ENCODE assay signal across 20 cellular contexts in the genomic region with DNA sequence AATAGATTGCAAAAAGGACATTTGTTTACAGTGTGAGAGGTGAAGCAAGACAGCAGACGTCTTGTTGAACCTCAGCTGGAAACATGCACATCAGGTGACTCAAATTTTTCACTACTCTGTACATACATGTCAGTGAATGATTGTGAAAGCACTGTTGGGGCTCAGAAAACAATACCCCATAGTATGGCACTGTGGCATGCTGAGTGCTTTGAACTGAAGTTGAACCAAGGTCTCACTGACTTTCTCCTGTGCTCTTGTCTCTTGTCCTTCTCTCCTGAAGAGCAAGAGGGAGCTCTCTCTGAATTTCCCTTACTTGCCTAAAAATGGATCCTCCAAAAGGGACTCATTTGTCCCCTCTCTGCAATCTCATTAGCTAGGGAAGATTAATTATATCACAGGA. TPM values are rescaled to one million over a fixed set of nuclear protein-coding genes. Genes with fewer than 3 reads are reported as not detected.
DNase-seq lines count a peak whose midpoint lies in the region; ATAC-seq, FAIRE-seq and TF ChIP-seq lines count a peak whose summit lies in the region.
"Had no signal": no experiment of that assay in that cellular context is flagged by ENCODE, and none has a peak within 500 bp of the region (broad histone marks: within the 10 kb centered on the region; RNA-seq: fewer than 3 reads in every experiment).

No MANE protein-coding gene starts in this region.

- in situ Hi-C loops in astrocyte of the spinal cord (cut with HindIII; ENCODE audit: low sequenced_read_pairs): no loop called here

- 0 out of 3 replicates have a peak, but pooled peaks have one; percentile 12 for TF ChIP-seq CTCF in A549 (IDR thresholded peaks at IDR 0.05)
- peak; percentile 16 for TF ChIP-seq CTCF in astrocyte of the spinal cord (IDR thresholded peaks at IDR 0.05; ENCODE audit: low read depth, low read length)
- TF ChIP-seq CTCF in fibroblast of villous mesenchyme (IDR thresholded peaks at IDR 0.05; ENCODE audit: insufficient read depth, low read depth, low read length): peak; percentile 24

- H3K9me3 Mint-ChIP-seq in activated CD8-positive, alpha-beta memory T cell treated with anti-CD3 and anti-CD28 coated beads, Interleukin-2, amount 10 ng/mL, durations not matched to agents 7 days and 5 days (ENCODE audit: low read depth): peaks cover 8% of the 10 kb centered on the region

- TF ChIP-seq RAD21 in A549 (conservative IDR thresholded peaks at IDR 0.05 in 1 of 2, IDR thresholded peaks at IDR 0.05 in 1 of 2): no peak

- 44% methylated on average over 1 of the region's 1 CpG for WGBS in A549 (ENCODE audit: missing lambda C conversion rate)

- TF ChIP-seq EP300 in A549 (IDR thresholded peaks at IDR 0.05): no peak

- no peak for DNase-seq in A549 (ENCODE audit: low read depth in 1 of 2, low spot score in 1 of 2)
- peak; percentile 6 for DNase-seq in HEK293T (ENCODE audit: extremely low spot score)
- no peak for DNase-seq in astrocyte of the spinal cord (ENCODE audit: low read depth, low spot score)
- DNase-seq in fibroblast of villous mesenchyme (ENCODE audit: low read depth): no peak
- no peak for DNase-seq in activated CD8-positive, alpha-beta memory T cell treated with anti-CD3 and anti-CD28 coated beads, Interleukin-2, amount 10 ng/mL, durations not matched to agents 7 days and 5 days
- DNase-seq in T-helper 17 cell: no peak
- DNase-seq: activated CD4-positive, alpha-beta T cell treated with anti-CD3 and anti-CD28 coated beads for 36 hours; EL; esophagus squamous epithelium; left ventricle myocardium superior; MM.1S; NCI-H1694 treated with DMSO at 0.1 percent for 48 hours; NCI-H345; sigmoid colon; stimulated activated CD4-positive, alpha-beta T cell treated with anti-CD3 and anti-CD28 coated beads, Interleukin-1b, Interleukin-23, amount 100 ng/mL, for 48 hours; uterus had no signal

- CTCF ChIA-PET in A549 (lab: Yijun Ruan, JAX) (interaction anchor here (0.7 to 2.3 kb wide), 9 partner anchors 16 to 277 kb away, joined by 3 to 7 read pairs (median 4); a partner anchor contains a TSS), HEK293T (lab: Yijun Ruan, JAX) (interaction anchor here (0.6 to 2.2 kb wide), 15 partner anchors 9 to 438 kb away, joined by 3 to 8 read pairs (median 3); a partner anchor contains a TSS)
- CTCF ChIA-PET in activated CD8-positive, alpha-beta memory T cell treated with anti-CD3 and anti-CD28 coated beads, Interleukin-2, amount 10 ng/mL, durations not matched to agents 7 days and 5 days (lab: Charles Lee): interaction anchor here (0.6 kb wide), 1 partner anchor 59 kb away, joined by 4 read pairs; no protein-coding TSS in a partner anchor

- peaks cover 9% of the 10 kb centered on the region for H3K4me1 ChIP-seq in A549
- H3K4me1 ChIP-seq: sigmoid colon, uterus had no signal

- H3K27ac Mint-ChIP-seq in activated CD8-positive, alpha-beta memory T cell treated with anti-CD3 and anti-CD28 coated beads, Interleukin-2, amount 10 ng/mL, durations not matched to agents 7 days and 5 days: no peak overlapping the region
- no peak overlapping the region for H3K27ac Mint-ChIP-seq in T-helper 17 cell
- H3K27ac Mint-ChIP-seq: activated CD4-positive, alpha-beta T cell treated with anti-CD3 and anti-CD28 coated beads for 36 hours had no signal

- no peaks in the 10 kb centered on the region for H3K4me1 Mint-ChIP-seq in activated CD8-positive, alpha-beta memory T cell treated with anti-CD3 and anti-CD28 coated beads, Interleukin-2, amount 10 ng/mL, durations not matched to agents 7 days and 5 days
- H3K4me1 Mint-ChIP-seq in T-helper 17 cell: no peaks in the 10 kb centered on the region

- no peak overlapping the region; the same call in 2 of the 3 replicates for H3K4me2 ChIP-seq in A549

- no peak overlapping the region for H3K27ac ChIP-seq in A549
- H3K27ac ChIP-seq: esophagus squamous epithelium, sigmoid colon, uterus had no signal

- POLR2A ChIA-PET in A549 (lab: Yijun Ruan, JAX): no interaction called here
- POLR2A ChIA-PET in HEK293T (lab: Yijun Ruan, JAX): interaction anchor here (0.7 to 1.7 kb wide), 2 partner anchors 17 to 227 kb away, joined by 3 to 4 read pairs; no protein-coding TSS in a partner anchor

- H3K9me3 ChIP-seq in A549 (peaks cover 6% of the 10 kb centered on the region), T-helper 17 cell (ENCODE audit: control insufficient read depth, low read length, poor library complexity, severe bottlenecking) (no peaks in the 10 kb centered on the region)
- H3K9me3 ChIP-seq: uterus had no signal

- FAIRE-seq in A549 (lab: Jason Lieb, UNC): no peak
- FAIRE-seq: astrocyte, GM19239 had no signal

- peaks cover 2% of the 10 kb centered on the region for H3K36me3 Mint-ChIP-seq in activated CD8-positive, alpha-beta memory T cell treated with anti-CD3 and anti-CD28 coated beads, Interleukin-2, amount 10 ng/mL, durations not matched to agents 7 days and 5 days
- H3K36me3 Mint-ChIP-seq in T-helper 17 cell (ENCODE audit: low read depth): no peaks in the 10 kb centered on the region

- no peak overlapping the region for H3K4me3 Mint-ChIP-seq in activated CD8-positive, alpha-beta memory T cell treated with anti-CD3 and anti-CD28 coated beads, Interleukin-2, amount 10 ng/mL, durations not matched to agents 7 days and 5 days
- H3K4me3 Mint-ChIP-seq in T-helper 17 cell: no peak overlapping the region
- H3K4me3 Mint-ChIP-seq: activated CD4-positive, alpha-beta T cell treated with anti-CD3 and anti-CD28 coated beads for 36 hours had no signal

- peaks cover 33% of the 10 kb centered on the region for H3K27me3 Mint-ChIP-seq in activated CD8-positive, alpha-beta memory T cell treated with anti-CD3 and anti-CD28 coated beads, Interleukin-2, amount 10 ng/mL, durations not matched to agents 7 days and 5 days
- H3K27me3 Mint-ChIP-seq in T-helper 17 cell: no peaks in the 10 kb centered on the region

- TF ChIP-seq POLR2A in A549 (IDR thresholded peaks at IDR 0.05; ENCODE audit: low read length): no peak

- no peak overlapping the region for H3K4me3 ChIP-seq in A549
- H3K4me3 ChIP-seq in astrocyte of the spinal cord (ENCODE audit: low read depth, low read length): no peak overlapping the region
- H3K4me3 ChIP-seq in fibroblast of villous mesenchyme (ENCODE audit: low read depth, low read length): no peak overlapping the region
- H3K4me3 ChIP-seq: esophagus squamous epithelium, sigmoid colon, uterus had no signal

- ATAC-seq in A549 (peak in 1 of 2 experiments; percentile 51; a peak in 3 of 6 replicates), HG02798 (IDR thresholded peaks at IDR 0.05; ENCODE audit: poor library complexity, unreplicated experiment) (no peak), T-helper 17 cell (no peak), GM19467 (IDR thresholded peaks at IDR 0.05; ENCODE audit: unreplicated experiment) (no peak)
- ATAC-seq in activated CD8-positive, alpha-beta memory T cell treated with anti-CD3 and anti-CD28 coated beads, Interleukin-2, amount 10 ng/mL, durations not matched to agents 7 days and 5 days: no peak
- ATAC-seq: activated CD4-positive, alpha-beta T cell treated with anti-CD3 and anti-CD28 coated beads for 36 hours; left ventricle myocardium superior had no signal

TF ChIP-seq in A549, 52 proteins besides CTCF, POLR2A, EP300 and RAD21:
- TF ChIP-seq SMC3 (IDR thresholded peaks at IDR 0.05) (0 out of 3 replicates have a peak, but pooled peaks have one; percentile 22), HEYL (CRISPR knock-in tag; IDR thresholded peaks at IDR 0.05) (no peak), ZSCAN20 (CRISPR knock-in tag; IDR thresholded peaks at IDR 0.05) (no peak), ZNF302 (CRISPR knock-in tag; IDR thresholded peaks at IDR 0.05) (no peak), TP53 (CRISPR knock-in tag; IDR thresholded peaks at IDR 0.05) (no peak), RFX5 (IDR thresholded peaks at IDR 0.05) (no peak)

TF ChIP-seq in HEK293T, 16 proteins besides CTCF, POLR2A, EP300 and RAD21:
- TF ChIP-seq BHLHE40 (IDR thresholded peaks at IDR 0.05; ENCODE audit: borderline replicate concordance): no peak
- no peak for TF ChIP-seq FOXA1 (IDR thresholded peaks at IDR 0.05)
- TF ChIP-seq HDGF (IDR thresholded peaks at IDR 0.05; ENCODE audit: borderline replicate concordance): no peak
- TF ChIP-seq CTBP1 (IDR thresholded peaks at IDR 0.05; ENCODE audit: borderline replicate concordance): no peak
- no peak for TF ChIP-seq FOXK2 (IDR thresholded peaks at IDR 0.05)
- TF ChIP-seq SP1 (IDR thresholded peaks at IDR 0.05): no peak
- TF ChIP-seq NFRKB (IDR thresholded peaks at IDR 0.05): no peak
- no peak for TF ChIP-seq ZNF384 (IDR thresholded peaks at IDR 0.05)
- no peak for TF ChIP-seq ELF4 (IDR thresholded peaks at IDR 0.05)
- TF ChIP-seq FOXM1 (IDR thresholded peaks at IDR 0.05; ENCODE audit: borderline replicate concordance): no peak
- TF ChIP-seq, protein P1, sequence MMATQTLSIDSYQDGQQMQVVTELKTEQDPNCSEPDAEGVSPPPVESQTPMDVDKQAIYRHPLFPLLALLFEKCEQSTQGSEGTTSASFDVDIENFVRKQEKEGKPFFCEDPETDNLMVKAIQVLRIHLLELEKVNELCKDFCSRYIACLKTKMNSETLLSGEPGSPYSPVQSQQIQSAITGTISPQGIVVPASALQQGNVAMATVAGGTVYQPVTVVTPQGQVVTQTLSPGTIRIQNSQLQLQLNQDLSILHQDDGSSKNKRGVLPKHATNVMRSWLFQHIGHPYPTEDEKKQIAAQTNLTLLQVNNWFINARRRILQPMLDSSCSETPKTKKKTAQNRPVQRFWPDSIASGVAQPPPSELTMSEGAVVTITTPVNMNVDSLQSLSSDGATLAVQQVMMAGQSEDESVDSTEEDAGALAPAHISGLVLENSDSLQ (IDR thresholded peaks at IDR 0.05): no peak
- no peak for TF ChIP-seq TARDBP (IDR thresholded peaks at IDR 0.05)
- TF ChIP-seq L3MBTL2 (conservative IDR thresholded peaks at IDR 0.05): no peak
TF ChIP-seq in HEK293T: peak in this region for 0.

RNA-seq across cellular contexts. Expression of a gene that starts 24.5 kb away (rescaled TPM):
- polyA plus RNA-seq in A549 (2011; rRNA removed) (62.9 and 78.8 TPM in 2 replicates), A549 (2017; fragmentation: RNase III; extraction: RNeasy Plus Mini Kit Qiagen cat#74134 plus additional on column Dnase treatment) (50.3 to 56.4 TPM (median 52.7 TPM) in 3 replicates)
- 17.2 and 19.2 TPM in 2 replicates for polyA plus RNA-seq in A549 (2012; cell fraction: cytosol; rRNA removed)
- polyA plus RNA-seq in A549 (2012; cell fraction: nucleus; rRNA removed): 12.6 and 19.9 TPM in 2 replicates
- 41.5 and 47.6 TPM in 2 replicates for polyA minus RNA-seq in A549 (2011; rRNA and poly(A)+ RNA removed)
- total RNA-seq in fibroblast of villous mesenchyme (29.6 and 45.3 TPM in 2 replicates), T-helper 17 cell (10 to 100 TPM in 1 of 2 donors, 1 to 10 TPM in 1; 7.2 to 11.1 TPM)
- 10 to 100 TPM in 1 of 2 experiments, 1 to 10 TPM in 1; 9.9 to 14.9 TPM for total RNA-seq in activated CD8-positive, alpha-beta memory T cell treated with anti-CD3 and anti-CD28 coated beads, Interleukin-2, amount 10 ng/mL, durations not matched to agents 7 days and 5 days
